ENCODE assay signal across 19 cellular contexts in genomic region chr3:175308105-175308504, GRCh38.
DNase-seq lines count a peak whose midpoint lies in the region; ATAC-seq, FAIRE-seq and TF ChIP-seq lines count a peak whose summit lies in the region.
"Had no signal": no experiment of that assay in that cellular context is flagged by ENCODE, and none has a peak within 500 bp of the region (broad histone marks: within the 10 kb centered on the region; RNA-seq: fewer than 3 reads in every experiment).

No MANE protein-coding gene starts in this region.

- 59% methylated on average over 7 of the region's 7 CpGs for WGBS in liver
- 52% methylated on average over 7 of the region's 7 CpGs for WGBS in HepG2 (ENCODE audit: low lambda C conversion rate)
- WGBS in aorta, 2 donors, result 90 to 92% methylated on average over 7 of the region's 7 CpGs
- whole genome bisulfite sequencing in esophagus muscularis mucosa, result 93% methylated on average over 7 of the region's 7 CpGs

- H4K20me1 ChIP-seq in HepG2 (ENCODE audit: insufficient read depth, low read length), result no peaks in the 10 kb centered on the region

- H3K9me3 ChIP-seq in liver (ENCODE audit: control insufficient read depth in 4 of 4, low read length in 3 of 4) (no peaks in the 10 kb centered on the region), HepG2 (ENCODE audit: low read length) (no peaks in the 10 kb centered on the region), SK-N-MC (ENCODE audit: low read depth, low read length) (no peaks in the 10 kb centered on the region), aorta (ENCODE audit: control insufficient read depth, low read length) (no peaks in the 10 kb centered on the region), esophagus muscularis mucosa (no peaks in the 10 kb centered on the region)
- H3K9me3 ChIP-seq: Peyer's patch had no signal

- ATAC-seq in HepG2 (no peak), HG03060 (IDR thresholded peaks at IDR 0.05; ENCODE audit: low read depth, unreplicated experiment) (peak; percentile 8), aorta (ENCODE audit: low FRiP score) (no peak), HG03565 (IDR thresholded peaks at IDR 0.05; ENCODE audit: unreplicated experiment) (no peak)
- ATAC-seq: naive thymus-derived CD4-positive, alpha-beta T cell had no signal

- H3K79me2 ChIP-seq in HepG2 (ENCODE audit: insufficient read depth, low read length), result no peaks in the 10 kb centered on the region

- no peak for TF ChIP-seq POLR2A in HepG2 (IDR thresholded peaks at IDR 0.05; ENCODE audit: insufficient read depth in 1 of 2, low read depth in 2 of 2, low read length in 2 of 2)
- no peak for TF ChIP-seq POLR2A in esophagus muscularis mucosa (IDR thresholded peaks at IDR 0.05; ENCODE audit: low read depth)

- H3K9ac ChIP-seq in liver (ENCODE audit: low read depth in 1 of 2, low read length in 2 of 2), result peak overlapping the region; percentile 56 to 89
- H3K9ac ChIP-seq in HepG2 (ENCODE audit: insufficient read depth, low read depth, low read length), result no peak overlapping the region
- H3K9ac ChIP-seq in SK-N-MC (ENCODE audit: insufficient read length), result no peak overlapping the region

- TF ChIP-seq RAD21 in liver (IDR thresholded peaks at IDR 0.05), result no peak
- TF ChIP-seq RAD21 in HepG2 (CRISPR knock-in tag; IDR thresholded peaks at IDR 0.05), result no peak

- no peak overlapping the region for H2AFZ ChIP-seq in HepG2 (ENCODE audit: low read length)

- TF ChIP-seq EP300 in HepG2 (IDR thresholded peaks at IDR 0.05; ENCODE audit: low read depth in 2 of 2, low read length in 2 of 2) (no peak), HepG2 (CRISPR knock-in tag; IDR thresholded peaks at IDR 0.05; ENCODE audit: borderline replicate concordance) (no peak), esophagus muscularis mucosa (IDR thresholded peaks at IDR 0.05) (no peak)

- intact Hi-C loops in HepG2 (cut with micrococcal nuclease; ENCODE audit: unreplicated experiment) (no loop called here), aorta (cut with DNase I) (no loop called here), esophagus muscularis mucosa (cut with DNase I) (no loop called here)

- BruUV-seq in HepG2 (replicated peaks; lab: Mats Ljungman, UMichigan), result no TSS peak

- H3K4me1 ChIP-seq in liver (ENCODE audit: control insufficient read depth in 4 of 4, insufficient read depth in 4 of 4, low read length in 3 of 4) (peaks cover 0 to 10% (median 0%) of the 10 kb centered on the region in 4 donors), HepG2 (ENCODE audit: insufficient read depth, low read length) (no peaks in the 10 kb centered on the region), aorta (ENCODE audit: control insufficient read depth in 1 of 2, insufficient read depth in 2 of 2, low read length in 2 of 2) (no peaks in the 10 kb centered on the region), esophagus muscularis mucosa (peaks cover 0 to 6% (median 0%) of the 10 kb centered on the region in 4 donors)

- TF ChIP-seq CTCF in liver (IDR thresholded peaks at IDR 0.05; ENCODE audit: low read depth, low read length, missing input control), result no peak
- TF ChIP-seq CTCF in HepG2 (CRISPR knock-in tag; IDR thresholded peaks at IDR 0.05), result no peak
- no peak for TF ChIP-seq CTCF in esophagus muscularis mucosa (IDR thresholded peaks at IDR 0.05)

- H3K36me3 ChIP-seq in liver (ENCODE audit: control insufficient read depth in 4 of 4, insufficient read depth in 3 of 4, low read depth in 1 of 4, low read length in 3 of 4) (no peaks in the 10 kb centered on the region), HepG2 (replicated peaks in 1 of 2; ENCODE audit: control insufficient read depth in 1 of 2, insufficient read depth in 2 of 2, low read length in 2 of 2) (no peaks in the 10 kb centered on the region), SK-N-MC (ENCODE audit: insufficient read depth, low read length) (no peaks in the 10 kb centered on the region), aorta (ENCODE audit: control insufficient read depth in 1 of 2, insufficient read depth in 2 of 2, low read length in 1 of 2) (no peaks in the 10 kb centered on the region), esophagus muscularis mucosa (no peaks in the 10 kb centered on the region)
- H3K36me3 ChIP-seq: Peyer's patch had no signal

- CTCF ChIA-PET in HepG2 (lab: Yijun Ruan, JAX; ENCODE audit: low intra/inter-chr PET ratio, low total read pairs), result no interaction called here

- H3K4me3 ChIP-seq in liver (ENCODE audit: low read depth in 1 of 3, low read length in 3 of 3) (peak overlapping the region in 2 of 3 donors; percentile 38 to 48), HepG2 (replicated peaks in 1 of 3; ENCODE audit: insufficient read depth in 1 of 3, low read depth in 2 of 3, low read length in 3 of 3) (no peak overlapping the region), SK-N-MC (0 out of 2 replicates have a peak overlapping the region, but pooled peaks have one; percentile 7), aorta (ENCODE audit: low read length in 2 of 2) (no peak overlapping the region), esophagus muscularis mucosa (peak overlapping the region in 2 of 4 donors; percentile 7 to 15)
- H3K4me3 ChIP-seq: lung had no signal

- FAIRE-seq in HepG2 (lab: Jason Lieb, UNC), result no peak

- H3K4me2 ChIP-seq in HepG2 (ENCODE audit: low read depth, low read length), result no peak overlapping the region

- H3K27ac ChIP-seq in liver (ENCODE audit: low read depth in 1 of 2, low read length in 2 of 2) (peak overlapping the region; percentile 71 to 73), HepG2 (ENCODE audit: extremely low read length, insufficient read depth, low read length) (no peak overlapping the region), SK-N-MC (no peak overlapping the region; the same call in 1 of the 2 replicates), aorta (ENCODE audit: low read depth in 1 of 2, low read length in 2 of 2) (no peak overlapping the region), esophagus muscularis mucosa (replicated peaks in 1 of 4) (no peak overlapping the region)
- H3K27ac ChIP-seq: Peyer's patch had no signal

- no peaks in the 10 kb centered on the region for H3K27me3 ChIP-seq in liver (ENCODE audit: control insufficient read depth in 4 of 4, insufficient read depth in 4 of 4, low read length in 3 of 4)
- no peaks in the 10 kb centered on the region for H3K27me3 ChIP-seq in HepG2 (ENCODE audit: control insufficient read depth in 1 of 2, insufficient read depth in 2 of 2, low read length in 2 of 2)
- H3K27me3 ChIP-seq in aorta (ENCODE audit: control insufficient read depth in 1 of 2, insufficient read depth in 2 of 2, low read length in 1 of 2), result no peaks in the 10 kb centered on the region
- H3K27me3 ChIP-seq in esophagus muscularis mucosa, result no peaks in the 10 kb centered on the region
- H3K27me3 ChIP-seq: Peyer's patch had no signal

- POLR2A ChIA-PET in HepG2 (lab: Yijun Ruan, JAX), result no interaction called here

- DNase-seq in HepG2 (ENCODE audit: low spot score) (no peak), SK-N-MC (ENCODE audit: low read depth, low spot score) (no peak), aorta (no peak), esophagus muscularis mucosa (ENCODE audit: extremely low spot score) (no peak)
- DNase-seq in activated CD4-positive, alpha-beta T cell treated with anti-CD3 and anti-CD28 coated beads, Interleukin-2, amount 50 U/mL, for 1 hour, result no peak
- DNase-seq: amniotic stem cell; endodermal cell; foreskin fibroblast; H7; naive thymus-derived CD4-positive, alpha-beta T cell; NCI-H1694; NCI-H526; Peyer's patch; stimulated activated CD4-positive, alpha-beta T cell treated with anti-CD3 and anti-CD28 coated beads, Interleukin-12 subunit alpha, Interleukin-12 subunit beta, amount 100 ng/mL, for 4 hours; stimulated activated naive CD4-positive, alpha-beta T cell treated with Interleukin-2 at 50 U/mL for 16 hours had no signal

- in situ Hi-C loops in HepG2 (cut with HindIII; ENCODE audit: extremely low pct_ligation_motif_present, low pct_unique_long_range_greater_than_20kb), result no loop called here

TF ChIP-seq in liver, 16 proteins besides CTCF, POLR2A, EP300 and RAD21 (continues in another document):
- TF ChIP-seq MAX (IDR thresholded peaks at IDR 0.05), result no peak

TF ChIP-seq in HepG2, 621 proteins besides CTCF, POLR2A, EP300 and RAD21:
- TF ChIP-seq YY1 (IDR thresholded peaks at IDR 0.05; ENCODE audit: insufficient read depth, insufficient replicate concordance, low read depth, low read length) (no peak), SAFB2 (CRISPR knock-in tag; IDR thresholded peaks at IDR 0.05; ENCODE audit: borderline replicate concordance, low read depth) (no peak), ZNF275 (CRISPR knock-in tag; IDR thresholded peaks at IDR 0.05; ENCODE audit: borderline replicate concordance) (no peak), SOX5 (CRISPR knock-in tag; IDR thresholded peaks at IDR 0.05; ENCODE audit: borderline replicate concordance) (no peak), ZNF513 (CRISPR knock-in tag; conservative IDR thresholded peaks at IDR 0.05) (no peak)

Comparison
In these comparisons a context has a peak if more than half of its experiments do, and no peak if none do; other contexts are left out.
1. H3K27ac ChIP-seq: peak in liver (2 of 2); none in HepG2 (single experiment), SK-N-MC (single experiment), aorta (0 of 2) and esophagus muscularis mucosa (0 of 4).
2. H3K4me3 ChIP-seq: peak in liver (2 of 3) and SK-N-MC (single experiment); none in HepG2 (0 of 3) and aorta (0 of 2).
3. H3K9ac ChIP-seq: peak in liver (2 of 2); none in HepG2 (single experiment) and SK-N-MC (single experiment).